18 cellular contexts compared by ENCODE assay signal in genomic region chr13:75938811-75939525, GRCh38.
DNase-seq lines count a peak whose midpoint lies in the region; TF ChIP-seq lines count a peak whose summit lies in the region.
"Had no signal": no experiment of that assay in that cellular context is flagged by ENCODE, and none has a peak within 500 bp of the region (broad histone marks: within the 10 kb centered on the region; RNA-seq: fewer than 3 reads in every experiment).

No MANE protein-coding gene starts in this region.

- DNase-seq in DMS 273 (lab: John Stamatoyannopoulos, UW; ENCODE audit: unreplicated experiment) (peak; percentile 11), DMS 273 treated with DMSO at 0.1 percent for 48 hours (lab: John Stamatoyannopoulos, UW) (no peak), HCEC 1CT (peak; percentile 23), cardiac fibroblast (ENCODE audit: low read depth in 2 of 2) (peak; percentile 2 to 6), foreskin fibroblast (peak; percentile 11 to 60), H4 (ENCODE audit: low spot score) (no peak), GM13976 (ENCODE audit: low spot score) (no peak)
- no peak for DNase-seq in activated effector memory CD4-positive, alpha-beta T cell treated with anti-CD3 and anti-CD28 coated beads, Interleukin-2, amount 50 U/mL, for 16 hours
- DNase-seq: activated CD4-positive, alpha-beta memory T cell treated with anti-CD3 and anti-CD28 coated beads, Interleukin-2, amount 10 ng/mL, durations not matched to agents 7 days and 5 days; activated naive CD4-positive, alpha-beta T cell; BE2C; effector memory CD8-positive, alpha-beta T cell; foreskin keratinocyte; NCI-H345; nucleus accumbens; retina; stimulated activated CD4-positive, alpha-beta T cell treated with anti-CD3 and anti-CD28 coated beads, Interleukin-12 subunit alpha, Interleukin-12 subunit beta, amount 100 ng/mL, for 4 hours had no signal

- no peak overlapping the region for H3K4me3 ChIP-seq in cardiac fibroblast (replicated peaks in 1 of 2; ENCODE audit: low read depth in 2 of 2, low read length in 2 of 2)
- no peak overlapping the region for H3K4me3 ChIP-seq in foreskin fibroblast (ENCODE audit: low read depth in 1 of 2, low read length in 2 of 2)
- H3K4me3 ChIP-seq: SK-N-MC had no signal

- in situ Hi-C loops in GM13976 (cut with MboI; ENCODE audit: low sequenced_read_pairs, unreplicated experiment): no loop called here

- no peak for TF ChIP-seq CTCF in cardiac fibroblast (IDR thresholded peaks at IDR 0.05; ENCODE audit: low read depth, low read length)
- no peak for TF ChIP-seq CTCF in foreskin fibroblast (IDR thresholded peaks at IDR 0.05; ENCODE audit: low read depth, low read length)
- no peak for TF ChIP-seq CTCF in GM13976 (IDR thresholded peaks at IDR 0.05; ENCODE audit: borderline replicate concordance, control extremely low read depth, extremely low read depth, insufficient read depth, missing control alignments)

Comparison
In these comparisons a context has a peak if more than half of its experiments do, and no peak if none do; other contexts are left out.
1. DNase-seq: peak in DMS 273 (single experiment), HCEC 1CT (single experiment), cardiac fibroblast (2 of 2) and foreskin fibroblast (2 of 2); none in DMS 273 treated with DMSO at 0.1 percent for 48 hours (single experiment), activated effector memory CD4-positive, alpha-beta T cell treated with anti-CD3 and anti-CD28 coated beads, Interleukin-2, amount 50 U/mL, for 16 hours (single experiment), H4 (single experiment) and GM13976 (single experiment).